Comparison of ENCODE assay signal across 24 cellular contexts in the genomic region with DNA sequence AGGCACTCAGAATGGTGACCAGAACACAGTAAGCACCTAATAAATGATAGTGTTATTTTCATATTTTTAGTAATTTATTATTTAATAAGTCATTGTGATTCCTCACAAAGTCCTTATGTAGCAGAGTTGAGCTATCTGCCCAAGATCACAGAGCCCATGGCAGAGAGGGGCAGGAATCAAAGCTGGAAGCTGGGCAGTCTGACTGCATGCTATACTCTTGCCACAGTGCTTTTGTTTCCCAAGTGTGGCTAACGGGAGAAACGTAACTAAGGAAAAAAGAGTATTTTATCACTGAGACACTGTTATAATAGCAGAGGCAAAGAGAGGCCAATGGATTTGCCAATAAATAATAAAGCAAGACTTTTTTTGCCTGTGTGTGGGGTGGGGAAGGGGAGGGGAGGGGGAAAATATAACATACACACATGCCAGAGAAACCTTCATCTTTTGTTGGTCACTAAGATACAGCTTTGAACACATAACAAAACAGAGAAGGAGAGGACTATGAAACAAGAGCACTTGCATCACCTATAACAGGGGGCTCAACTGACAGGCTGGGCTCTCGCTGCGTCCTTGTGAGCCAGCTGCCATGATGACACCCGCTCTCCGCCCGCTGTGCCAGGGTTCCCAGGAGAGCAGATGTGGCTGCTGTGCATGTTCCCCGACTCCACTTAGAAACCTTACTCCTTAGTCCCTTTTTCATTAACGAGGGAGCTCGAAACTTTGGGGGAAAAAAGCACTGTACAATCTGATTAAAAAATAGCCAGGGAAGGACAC. TPM values are rescaled to one million over a fixed set of nuclear protein-coding genes. Genes with fewer than 3 reads are reported as not detected.
A peak's percentile ranks its signal among the peaks of the same experiment; 100 is the strongest.
DNase-seq lines count a peak whose midpoint lies in the region; ATAC-seq and TF ChIP-seq lines count a peak whose summit lies in the region.
"Had no signal": no experiment of that assay in that cellular context is flagged by ENCODE, and none has a peak within 500 bp of the region (broad histone marks: within the 10 kb centered on the region; RNA-seq: fewer than 3 reads in every experiment).

No MANE protein-coding gene starts in this region.

- POLR2A ChIA-PET in activated CD8-positive, alpha-beta T cell treated with anti-CD3 and anti-CD28 coated beads for 36 hours (lab: Charles Lee), result interaction anchor here (1.2 kb wide), 2 partner anchors 9 to 20 kb away, joined by 4 to 5 read pairs; no protein-coding TSS in a partner anchor
- POLR2A ChIA-PET in activated CD8-positive, alpha-beta T cell treated with anti-CD3 and anti-CD28 coated beads, Interleukin-2, amount 10 ng/mL, durations not matched to agents 7 days and 5 days (lab: Charles Lee), result no interaction called here

- H3K9me3 Mint-ChIP-seq in activated CD8-positive, alpha-beta T cell treated with anti-CD3 and anti-CD28 coated beads for 36 hours, result no peaks in the 10 kb centered on the region
- no peaks in the 10 kb centered on the region for H3K9me3 Mint-ChIP-seq in activated CD8-positive, alpha-beta T cell treated with anti-CD3 and anti-CD28 coated beads, Interleukin-2, amount 10 ng/mL, durations not matched to agents 7 days and 5 days (ENCODE audit: insufficient read depth)
- H3K9me3 Mint-ChIP-seq in chondrocyte (ENCODE audit: low read depth), result no peaks in the 10 kb centered on the region
- H3K9me3 Mint-ChIP-seq: activated CD4-positive, alpha-beta T cell treated with anti-CD3 and anti-CD28 coated beads, Interleukin-2, amount 10 ng/mL, durations not matched to agents 24 days and 14 days; memory B cell; naive thymus-derived CD8-positive, alpha-beta T cell had no signal

- peaks cover 73% of the 10 kb centered on the region for H3K36me3 Mint-ChIP-seq in activated CD8-positive, alpha-beta T cell treated with anti-CD3 and anti-CD28 coated beads for 36 hours (ENCODE audit: low read depth)
- H3K36me3 Mint-ChIP-seq in activated CD8-positive, alpha-beta T cell treated with anti-CD3 and anti-CD28 coated beads, Interleukin-2, amount 10 ng/mL, durations not matched to agents 7 days and 5 days (ENCODE audit: low read depth), result peaks cover 77% of the 10 kb centered on the region
- peaks cover 35% of the 10 kb centered on the region for H3K36me3 Mint-ChIP-seq in chondrocyte (ENCODE audit: low read depth)

- TF ChIP-seq CTCF in activated CD8-positive, alpha-beta T cell treated with anti-CD3 and anti-CD28 coated beads for 36 hours (IDR thresholded peaks at IDR 0.05), result no peak
- no peak for TF ChIP-seq CTCF in chondrocyte (IDR thresholded peaks at IDR 0.05)
- no peak for TF ChIP-seq CTCF in gastrocnemius medialis (IDR thresholded peaks at IDR 0.05 in 4 of 5, conservative IDR thresholded peaks at IDR 0.05 in 1 of 5)

- ATAC-seq in activated CD8-positive, alpha-beta T cell treated with anti-CD3 and anti-CD28 coated beads for 36 hours, result no peak
- ATAC-seq in activated CD8-positive, alpha-beta T cell treated with anti-CD3 and anti-CD28 coated beads, Interleukin-2, amount 10 ng/mL, durations not matched to agents 7 days and 5 days, result no peak
- ATAC-seq in right cardiac atrium, result peak; percentile 62 to 79
- peak; percentile 33 to 92 for ATAC-seq in gastrocnemius medialis
- ATAC-seq in HG03520 (IDR thresholded peaks at IDR 0.05; ENCODE audit: unreplicated experiment), result no peak
- no peak for ATAC-seq in esophagus mucosa
- ATAC-seq: body of pancreas; naive thymus-derived CD8-positive, alpha-beta T cell; pancreas had no signal

- WGBS in right cardiac atrium, result 76% methylated on average over 10 of the region's 10 CpGs

- peaks cover 0 to 40% of the 10 kb centered on the region in 2 donors for H3K36me3 ChIP-seq in gastrocnemius medialis

- no peaks in the 10 kb centered on the region for H3K9me3 ChIP-seq in right cardiac atrium (ENCODE audit: control insufficient read depth, low read length)
- no peaks in the 10 kb centered on the region for H3K9me3 ChIP-seq in gastrocnemius medialis
- H3K9me3 ChIP-seq: BE2C, body of pancreas, pancreas had no signal

- H3K4me1 Mint-ChIP-seq in activated CD8-positive, alpha-beta T cell treated with anti-CD3 and anti-CD28 coated beads for 36 hours (ENCODE audit: low read depth), result peaks cover 40% of the 10 kb centered on the region
- peaks cover 16% of the 10 kb centered on the region for H3K4me1 Mint-ChIP-seq in activated CD8-positive, alpha-beta T cell treated with anti-CD3 and anti-CD28 coated beads, Interleukin-2, amount 10 ng/mL, durations not matched to agents 7 days and 5 days (ENCODE audit: low read depth)
- peaks cover 19% of the 10 kb centered on the region for H3K4me1 Mint-ChIP-seq in chondrocyte (ENCODE audit: low read depth)

- H3K27ac ChIP-seq in right cardiac atrium (ENCODE audit: low read length), result no peak overlapping the region
- peak overlapping the region; percentile 64 to 75 (median 74) for H3K27ac ChIP-seq in gastrocnemius medialis
- H3K27ac ChIP-seq: HL-60 had no signal

- peak overlapping the region; percentile 61 for H3K27ac Mint-ChIP-seq in activated CD8-positive, alpha-beta T cell treated with anti-CD3 and anti-CD28 coated beads for 36 hours
- no peak overlapping the region for H3K27ac Mint-ChIP-seq in activated CD8-positive, alpha-beta T cell treated with anti-CD3 and anti-CD28 coated beads, Interleukin-2, amount 10 ng/mL, durations not matched to agents 7 days and 5 days
- H3K27ac Mint-ChIP-seq in chondrocyte (ENCODE audit: unreplicated experiment), result peak overlapping the region; percentile 76
- H3K27ac Mint-ChIP-seq: activated CD4-positive, alpha-beta T cell treated with anti-CD3 and anti-CD28 coated beads, Interleukin-2, amount 10 ng/mL, durations not matched to agents 24 days and 14 days; memory B cell had no signal

- H3K27me3 ChIP-seq in right cardiac atrium (ENCODE audit: control insufficient read depth, insufficient read depth) (no peaks in the 10 kb centered on the region), gastrocnemius medialis (no peaks in the 10 kb centered on the region)
- H3K27me3 ChIP-seq: BE2C, body of pancreas, pancreas had no signal

- H3K4me1 ChIP-seq in right cardiac atrium (ENCODE audit: control insufficient read depth, insufficient read depth, low read length) (no peaks in the 10 kb centered on the region), gastrocnemius medialis (peaks cover 20 to 28% of the 10 kb centered on the region in 2 donors)
- H3K4me1 ChIP-seq: BE2C, body of pancreas had no signal

- H3K4me3 ChIP-seq in right cardiac atrium (ENCODE audit: low read length) (no peak overlapping the region), gastrocnemius medialis (no peak overlapping the region)
- H3K4me3 ChIP-seq: body of pancreas, pancreas, smooth muscle cell had no signal

- in situ Hi-C loops in gastrocnemius medialis (cut with MboI; ENCODE audit: low sequenced_read_pairs in 4 of 4), result no loop called here

- TF ChIP-seq POLR2A in gastrocnemius medialis (IDR thresholded peaks at IDR 0.05), result no peak

- H3K4me3 Mint-ChIP-seq in activated CD8-positive, alpha-beta T cell treated with anti-CD3 and anti-CD28 coated beads for 36 hours, result no peak overlapping the region
- H3K4me3 Mint-ChIP-seq in activated CD8-positive, alpha-beta T cell treated with anti-CD3 and anti-CD28 coated beads, Interleukin-2, amount 10 ng/mL, durations not matched to agents 7 days and 5 days, result no peak overlapping the region
- H3K4me3 Mint-ChIP-seq in chondrocyte (ENCODE audit: unreplicated experiment), result no peak overlapping the region
- H3K4me3 Mint-ChIP-seq: activated CD4-positive, alpha-beta T cell treated with anti-CD3 and anti-CD28 coated beads, Interleukin-2, amount 10 ng/mL, durations not matched to agents 24 days and 14 days; memory B cell; naive thymus-derived CD8-positive, alpha-beta T cell had no signal

- intact Hi-C loops in activated CD8-positive, alpha-beta T cell treated with anti-CD3 and anti-CD28 coated beads for 36 hours (cut with micrococcal nuclease), result no loop called here
- intact Hi-C loops in right cardiac atrium (cut with DNase I), result loop anchor here in 1 of 4 donors (10.0 kb wide), 1 partner anchor 53 kb away; no protein-coding TSS in a partner anchor
- intact Hi-C loops in gastrocnemius medialis (cut with DNase I; ENCODE audit: low total_unique reads), result loop anchor here (1.0 kb wide), 1 partner anchor 10 kb away; a partner anchor contains a TSS

- no peaks in the 10 kb centered on the region for H3K27me3 Mint-ChIP-seq in activated CD8-positive, alpha-beta T cell treated with anti-CD3 and anti-CD28 coated beads for 36 hours
- no peaks in the 10 kb centered on the region for H3K27me3 Mint-ChIP-seq in activated CD8-positive, alpha-beta T cell treated with anti-CD3 and anti-CD28 coated beads, Interleukin-2, amount 10 ng/mL, durations not matched to agents 7 days and 5 days (ENCODE audit: low read depth)
- no peaks in the 10 kb centered on the region for H3K27me3 Mint-ChIP-seq in chondrocyte (ENCODE audit: low read depth)
- H3K27me3 Mint-ChIP-seq: activated CD4-positive, alpha-beta T cell treated with anti-CD3 and anti-CD28 coated beads, Interleukin-2, amount 10 ng/mL, durations not matched to agents 24 days and 14 days; memory B cell; naive thymus-derived CD8-positive, alpha-beta T cell had no signal

- CTCF ChIA-PET in activated CD8-positive, alpha-beta T cell treated with anti-CD3 and anti-CD28 coated beads for 36 hours (lab: Charles Lee), result interaction anchor here (1.2 to 1.5 kb wide), 4 partner anchors 9 to 112 kb away, joined by 3 to 5 read pairs (median 4); no protein-coding TSS in a partner anchor
- CTCF ChIA-PET in activated CD8-positive, alpha-beta T cell treated with anti-CD3 and anti-CD28 coated beads, Interleukin-2, amount 10 ng/mL, durations not matched to agents 7 days and 5 days (lab: Charles Lee), result interaction anchor here (1.3 to 1.6 kb wide), 2 partner anchors 10 to 11 kb away, joined by 3 to 6 read pairs; no protein-coding TSS in a partner anchor

- DNase-seq in activated CD8-positive, alpha-beta T cell treated with anti-CD3 and anti-CD28 coated beads for 36 hours, result no peak
- DNase-seq in activated CD8-positive, alpha-beta T cell treated with anti-CD3 and anti-CD28 coated beads, Interleukin-2, amount 10 ng/mL, durations not matched to agents 7 days and 5 days, result no peak
- no peak for DNase-seq in chondrocyte (ENCODE audit: low spot score)
- DNase-seq in right cardiac atrium, result peak; percentile 16 to 64 (median 61)
- DNase-seq in gastrocnemius medialis, result peak; percentile 2 to 70
- no peak for DNase-seq in SKM-1 treated with dmso at 0.1 percent for 144 hours (lab: John Stamatoyannopoulos, UW; ENCODE audit: unreplicated experiment)
- DNase-seq: activated CD4-positive, alpha-beta T cell treated with anti-CD3 and anti-CD28 coated beads, Interleukin-2, amount 10 ng/mL, durations not matched to agents 24 days and 14 days; BE2C; body of pancreas; DND-41; hippocampal formation; naive thymus-derived CD8-positive, alpha-beta T cell; NCI-H1105 treated with DMSO at 0.1 percent for 48 hours; NCI-H2081; NCI-H69; OCI-M1; pancreas; SHP77 treated with DMSO at 0.1 percent for 48 hours; stimulated activated CD4-positive, alpha-beta T cell treated with anti-CD3 and anti-CD28 coated beads, Interleukin-4, amount 100 ng/mL, for 4 hours had no signal

RNA-seq across cellular contexts. Expression of a gene that starts 10.1 kb away (rescaled TPM):
- 10 to 100 TPM; 97.5 to 99.0 TPM for total RNA-seq in activated CD8-positive, alpha-beta T cell treated with anti-CD3 and anti-CD28 coated beads for 36 hours
- total RNA-seq in activated CD8-positive, alpha-beta T cell treated with anti-CD3 and anti-CD28 coated beads, Interleukin-2, amount 10 ng/mL, durations not matched to agents 7 days and 5 days, result 10 to 100 TPM; 62.2 to 67.1 TPM
- total RNA-seq in chondrocyte, result 55.2 to 70.8 TPM (median 69.6 TPM) in 3 replicates
- total RNA-seq in right cardiac atrium, result 10 to 100 TPM; 28.7 to 36.7 (median 34.1) TPM
- polyA plus RNA-seq in right cardiac atrium, result 20.6 TPM
- total RNA-seq in gastrocnemius medialis, result 10 to 100 TPM; 14.0 to 29.5 (median 20.4) TPM
- total RNA-seq in esophagus mucosa, result 45.8 TPM

RNA-seq across cellular contexts. Expression of a gene that starts 58.7 kb away (rescaled TPM):
- 10 to 100 TPM; 36.5 to 40.4 TPM for total RNA-seq in activated CD8-positive, alpha-beta T cell treated with anti-CD3 and anti-CD28 coated beads for 36 hours
- 10 to 100 TPM; 48.1 to 48.4 TPM for total RNA-seq in activated CD8-positive, alpha-beta T cell treated with anti-CD3 and anti-CD28 coated beads, Interleukin-2, amount 10 ng/mL, durations not matched to agents 7 days and 5 days
- total RNA-seq in chondrocyte, result 26.0 to 32.9 TPM (median 26.5 TPM) in 3 replicates
- total RNA-seq in right cardiac atrium, result 10 to 100 TPM; 30.4 to 36.2 (median 33.5) TPM
- polyA plus RNA-seq in right cardiac atrium, result 36.2 TPM
- 10 to 100 TPM in 2 of 4 donors, 1 to 10 TPM in 2; 6.5 to 16.0 (median 9.1) TPM for total RNA-seq in gastrocnemius medialis
- total RNA-seq in esophagus mucosa, result 15.8 TPM

Comparison
In these comparisons a context has a peak if more than half of its experiments do, and no peak if none do; other contexts are left out.
1. ATAC-seq: peak in right cardiac atrium (2 of 2) and gastrocnemius medialis (2 of 2); none in activated CD8-positive, alpha-beta T cell treated with anti-CD3 and anti-CD28 coated beads for 36 hours (single experiment), activated CD8-positive, alpha-beta T cell treated with anti-CD3 and anti-CD28 coated beads, Interleukin-2, amount 10 ng/mL, durations not matched to agents 7 days and 5 days (single experiment), HG03520 (single experiment) and esophagus mucosa (single experiment).
2. DNase-seq: peak in right cardiac atrium (3 of 3) and gastrocnemius medialis (2 of 2); none in activated CD8-positive, alpha-beta T cell treated with anti-CD3 and anti-CD28 coated beads for 36 hours (single experiment), activated CD8-positive, alpha-beta T cell treated with anti-CD3 and anti-CD28 coated beads, Interleukin-2, amount 10 ng/mL, durations not matched to agents 7 days and 5 days (single experiment), chondrocyte (single experiment) and SKM-1 treated with dmso at 0.1 percent for 144 hours (single experiment).